1 cellular context compared by ENCODE assay signal in genomic region chr9:37583522-37584121, GRCh38.
TF ChIP-seq lines count a peak whose summit lies in the region.

No MANE protein-coding gene starts in this region.

TF ChIP-seq in HepG2, 621 proteins besides CTCF, POLR2A, EP300 and RAD21:
- TF ChIP-seq RBM22 (optimal IDR thresholded peaks at IDR 0.05; ENCODE audit: low read length) (peak; percentile 23), RBM39 (IDR thresholded peaks at IDR 0.05; ENCODE audit: low read depth, low read length, poor library complexity, severe bottlenecking) (no peak), ZBTB40 (IDR thresholded peaks at IDR 0.05) (peak; percentile 73), ZBTB40 (CRISPR knock-in tag; IDR thresholded peaks at IDR 0.05) (peak; percentile 92)
